In genomic region chr7:18133921-18134320, GRCh38 we compare ENCODE assay signal across 19 cellular contexts.
"Had no signal": no experiment of that assay in that cellular context is flagged by ENCODE, and none has a peak within 500 bp of the region (broad histone marks: within the 10 kb centered on the region; RNA-seq: fewer than 3 reads in every experiment).

No MANE protein-coding gene starts in this region.

- H3K36me3 ChIP-seq: SJSA1 had no signal

- H3K4me3 ChIP-seq: SJSA1, SK-N-MC had no signal

- DNase-seq: KBM-7, MV-4-11, NCI-H1048, NCI-H1105, NCI-H1436 treated with DMSO at 0.1 percent for 48 hours, NCI-H1694, NCI-H187 treated with DMSO at 0.1 percent for 48 hours, NCI-H2029 treated with DMSO at 0.1 percent for 48 hours, NCI-H2171 treated with DMSO at 0.1 percent for 48 hours, NCI-H226, NCI-H446, NCI-H510A, NCI-H524 treated with DMSO at 0.1 percent for 48 hours, NCI-H82, Right ventricle myocardium superior, RPMI8226, SIG-M5 had no signal

- H3K4me1 ChIP-seq: SJSA1 had no signal

- H3K9me3 ChIP-seq: SJSA1 had no signal

- H3K27me3 ChIP-seq: SJSA1 had no signal
